ENCODE assay signal across 8 cellular contexts in genomic region chr4:70901607-70901983, GRCh38. TPM values are rescaled to one million over a fixed set of nuclear protein-coding genes. Genes with fewer than 3 reads are reported as not detected.
DNase-seq lines count a peak whose midpoint lies in the region; ATAC-seq and TF ChIP-seq lines count a peak whose summit lies in the region.

No MANE protein-coding gene starts in this region.

- ATAC-seq in psoas muscle (no peak), GM21528 (IDR thresholded peaks at IDR 0.05; ENCODE audit: low FRiP score, unreplicated experiment) (no peak), GM21619 (IDR thresholded peaks at IDR 0.05; ENCODE audit: unreplicated experiment) (no peak)

- H3K4me3 ChIP-seq in Peyer's patch (peak overlapping the region; percentile 60 to 84 (median 78)), esophagus muscularis mucosa (peak overlapping the region; percentile 70 to 83 (median 74)), psoas muscle (peak overlapping the region; percentile 90)

- TF ChIP-seq POLR2A in Peyer's patch (IDR thresholded peaks at IDR 0.05) (no peak), esophagus muscularis mucosa (IDR thresholded peaks at IDR 0.05; ENCODE audit: low read depth) (no peak)

- H3K27ac ChIP-seq in Peyer's patch (peak overlapping the region; percentile 56 to 86 (median 79)), esophagus muscularis mucosa (replicated peaks in 1 of 4) (peak overlapping the region; percentile 84 to 89 (median 87)), psoas muscle (peak overlapping the region; percentile 85)

- no peaks in the 10 kb centered on the region for H3K27me3 ChIP-seq in Peyer's patch
- no peaks in the 10 kb centered on the region for H3K27me3 ChIP-seq in esophagus muscularis mucosa
- H3K27me3 ChIP-seq in psoas muscle (ENCODE audit: insufficient read depth in 3 of 3, low read length in 2 of 3): no peaks in the 10 kb centered on the region

- whole genome bisulfite sequencing in esophagus muscularis mucosa: 19% methylated on average over 6 of the region's 8 CpGs
- 16 to 26% (median 21%) methylated on average over 8 of the region's 8 CpGs for WGBS in psoas muscle, 3 donors

- intact Hi-C loops in esophagus muscularis mucosa (cut with DNase I) (loop anchor here (5.0 to 10.0 kb wide), 3 partner anchors 64 to 197 kb away; partner anchors contain the start of genes DCK and GRSF1), psoas muscle (cut with DNase I) (loop anchor here (5.0 to 10.0 kb wide), 2 partner anchors 91 to 217 kb away; partner anchors contain the start of genes DCK (in 1 of the 2) and UTP3 (in 1 of the 2))

- H3K36me3 ChIP-seq in Peyer's patch (no peaks in the 10 kb centered on the region), esophagus muscularis mucosa (peaks cover 0 to 13% (median 7%) of the 10 kb centered on the region in 4 donors), psoas muscle (ENCODE audit: insufficient read depth in 1 of 2, low read depth in 1 of 2) (peaks cover 0 to 11% of the 10 kb centered on the region in 2 donors)

- H3K9me3 ChIP-seq in Peyer's patch: no peaks in the 10 kb centered on the region
- no peaks in the 10 kb centered on the region for H3K9me3 ChIP-seq in esophagus muscularis mucosa
- no peaks in the 10 kb centered on the region for H3K9me3 ChIP-seq in psoas muscle

- no peak for TF ChIP-seq CTCF in GM13977 (IDR thresholded peaks at IDR 0.05; ENCODE audit: extremely low read depth, insufficient read depth, missing control alignments)
- TF ChIP-seq CTCF in Peyer's patch (IDR thresholded peaks at IDR 0.05): no peak
- TF ChIP-seq CTCF in esophagus muscularis mucosa (IDR thresholded peaks at IDR 0.05): no peak
- no peak for TF ChIP-seq CTCF in psoas muscle (IDR thresholded peaks at IDR 0.05)

- DNase-seq in GM13977 (ENCODE audit: low spot score) (peak; percentile 28), Peyer's patch (no peak), esophagus muscularis mucosa (ENCODE audit: extremely low spot score) (no peak), psoas muscle (no peak), NCI-H82 treated with DMSO at 0.1 percent for 48 hours (lab: John Stamatoyannopoulos, UW; ENCODE audit: unreplicated experiment) (no peak), ureter (ENCODE audit: low spot score) (no peak)

- in situ Hi-C loops in GM13977 (cut with MboI; ENCODE audit: low pct_unique_long_range_greater_than_20kb, low sequenced_read_pairs, unreplicated experiment): no loop called here

- H3K4me1 ChIP-seq in Peyer's patch: no peaks in the 10 kb centered on the region
- H3K4me1 ChIP-seq in esophagus muscularis mucosa: peaks cover 0 to 30% (median 21%) of the 10 kb centered on the region in 4 donors
- peaks cover 4% of the 10 kb centered on the region for H3K4me1 ChIP-seq in psoas muscle

- TF ChIP-seq EP300 in esophagus muscularis mucosa (IDR thresholded peaks at IDR 0.05): no peak

RNA-seq across cellular contexts. Expression of gene MOB1B, which starts 0.6 kb away (rescaled TPM):
- total RNA-seq in Peyer's patch (10 to 100 TPM in 1 of 4 donors, 1 to 10 TPM in 3; 4.0 to 15.7 (median 7.5) TPM), esophagus muscularis mucosa (10 to 100 TPM; 15.0 to 19.4 (median 16.6) TPM), psoas muscle (10 to 100 TPM in 3 of 4 donors, 1 to 10 TPM in 1; 9.8 to 22.3 (median 12.8) TPM), ureter (23.4 TPM)
- polyA plus RNA-seq in psoas muscle: 1 to 10 TPM; 2.8 to 5.7 (median 5.4) TPM
